Comparison of ENCODE assay signal across 1 cellular context in the genomic region with DNA sequence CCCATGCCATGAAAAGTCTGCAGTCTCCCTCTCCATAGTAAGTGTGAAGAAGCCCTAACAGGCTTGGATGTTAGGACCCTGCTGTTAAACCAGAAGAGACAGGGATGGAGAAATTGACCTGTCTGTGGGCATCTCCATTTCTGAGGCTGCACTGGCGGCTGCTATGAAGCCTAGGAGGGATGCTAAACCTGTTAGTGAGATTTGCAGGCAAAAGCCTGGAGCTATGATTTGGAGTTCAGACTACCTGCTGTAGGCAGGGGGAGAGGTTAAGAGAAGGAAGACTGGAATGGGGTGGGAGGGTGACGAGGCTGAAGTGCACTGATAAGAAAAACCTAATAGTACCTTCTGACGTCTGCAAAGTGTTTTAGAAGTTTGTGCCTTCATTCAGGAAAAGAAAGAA.
TF ChIP-seq lines count a peak whose summit lies in the region.

No MANE protein-coding gene starts in this region.

TF ChIP-seq in H1, 55 proteins besides CTCF, POLR2A, EP300 and RAD21 (continued from another document):
- TF ChIP-seq POU5F1 (IDR thresholded peaks at IDR 0.05; ENCODE audit: low read depth, low read length), result no peak
- TF ChIP-seq CBX5 (IDR thresholded peaks at IDR 0.05; ENCODE audit: low read depth, low read length), result no peak
- TF ChIP-seq SUZ12 (IDR thresholded peaks at IDR 0.05; ENCODE audit: low read length), result no peak
- TF ChIP-seq RXRA (IDR thresholded peaks at IDR 0.05; ENCODE audit: insufficient read depth, low read depth, low read length), result no peak
- no peak for TF ChIP-seq POLR2AphosphoS5 (IDR thresholded peaks at IDR 0.05; ENCODE audit: low read depth, low read length)
- TF ChIP-seq, protein P1, sequence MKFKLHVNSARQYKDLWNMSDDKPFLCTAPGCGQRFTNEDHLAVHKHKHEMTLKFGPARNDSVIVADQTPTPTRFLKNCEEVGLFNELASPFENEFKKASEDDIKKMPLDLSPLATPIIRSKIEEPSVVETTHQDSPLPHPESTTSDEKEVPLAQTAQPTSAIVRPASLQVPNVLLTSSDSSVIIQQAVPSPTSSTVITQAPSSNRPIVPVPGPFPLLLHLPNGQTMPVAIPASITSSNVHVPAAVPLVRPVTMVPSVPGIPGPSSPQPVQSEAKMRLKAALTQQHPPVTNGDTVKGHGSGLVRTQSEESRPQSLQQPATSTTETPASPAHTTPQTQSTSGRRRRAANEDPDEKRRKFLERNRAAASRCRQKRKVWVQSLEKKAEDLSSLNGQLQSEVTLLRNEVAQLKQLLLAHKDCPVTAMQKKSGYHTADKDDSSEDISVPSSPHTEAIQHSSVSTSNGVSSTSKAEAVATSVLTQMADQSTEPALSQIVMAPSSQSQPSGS (IDR thresholded peaks at IDR 0.05; ENCODE audit: low read length), result no peak
- TF ChIP-seq NANOG (IDR thresholded peaks at IDR 0.05; ENCODE audit: insufficient read depth, low read depth, low read length, poor library complexity, severe bottlenecking), result no peak
- TF ChIP-seq, protein P2, sequence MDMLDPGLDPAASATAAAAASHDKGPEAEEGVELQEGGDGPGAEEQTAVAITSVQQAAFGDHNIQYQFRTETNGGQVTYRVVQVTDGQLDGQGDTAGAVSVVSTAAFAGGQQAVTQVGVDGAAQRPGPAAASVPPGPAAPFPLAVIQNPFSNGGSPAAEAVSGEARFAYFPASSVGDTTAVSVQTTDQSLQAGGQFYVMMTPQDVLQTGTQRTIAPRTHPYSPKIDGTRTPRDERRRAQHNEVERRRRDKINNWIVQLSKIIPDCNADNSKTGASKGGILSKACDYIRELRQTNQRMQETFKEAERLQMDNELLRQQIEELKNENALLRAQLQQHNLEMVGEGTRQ (IDR thresholded peaks at IDR 0.05; ENCODE audit: low read length), result no peak
- TF ChIP-seq BRCA1 (IDR thresholded peaks at IDR 0.05; ENCODE audit: low read depth, low read length), result no peak
